Comparison of ENCODE assay signal across 1 cellular context in the genomic region with DNA sequence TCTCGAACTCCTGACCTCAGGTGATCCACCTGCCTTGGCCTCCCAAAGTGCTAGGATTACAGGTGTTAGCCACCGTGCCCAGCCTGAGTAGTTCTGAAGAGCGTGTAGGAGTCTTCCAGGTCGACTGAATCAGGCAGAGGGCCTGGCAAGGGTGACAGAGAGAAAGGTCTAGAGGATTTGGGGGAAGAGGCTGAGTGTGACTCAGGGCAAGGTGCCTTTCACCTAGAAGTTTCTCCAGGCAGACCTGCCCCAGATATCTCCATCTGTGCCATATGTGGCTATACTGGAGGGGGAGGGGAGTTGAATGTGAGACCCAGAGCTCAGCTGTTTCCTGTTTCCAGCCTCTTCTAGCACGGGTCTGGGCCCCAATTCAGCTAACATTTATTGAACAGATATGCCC.
TF ChIP-seq lines count a peak whose summit lies in the region.

No MANE protein-coding gene starts in this region.

TF ChIP-seq in WTC11, 78 proteins besides CTCF, POLR2A, EP300 and RAD21 (continued from another document):
- TF ChIP-seq, protein P1, sequence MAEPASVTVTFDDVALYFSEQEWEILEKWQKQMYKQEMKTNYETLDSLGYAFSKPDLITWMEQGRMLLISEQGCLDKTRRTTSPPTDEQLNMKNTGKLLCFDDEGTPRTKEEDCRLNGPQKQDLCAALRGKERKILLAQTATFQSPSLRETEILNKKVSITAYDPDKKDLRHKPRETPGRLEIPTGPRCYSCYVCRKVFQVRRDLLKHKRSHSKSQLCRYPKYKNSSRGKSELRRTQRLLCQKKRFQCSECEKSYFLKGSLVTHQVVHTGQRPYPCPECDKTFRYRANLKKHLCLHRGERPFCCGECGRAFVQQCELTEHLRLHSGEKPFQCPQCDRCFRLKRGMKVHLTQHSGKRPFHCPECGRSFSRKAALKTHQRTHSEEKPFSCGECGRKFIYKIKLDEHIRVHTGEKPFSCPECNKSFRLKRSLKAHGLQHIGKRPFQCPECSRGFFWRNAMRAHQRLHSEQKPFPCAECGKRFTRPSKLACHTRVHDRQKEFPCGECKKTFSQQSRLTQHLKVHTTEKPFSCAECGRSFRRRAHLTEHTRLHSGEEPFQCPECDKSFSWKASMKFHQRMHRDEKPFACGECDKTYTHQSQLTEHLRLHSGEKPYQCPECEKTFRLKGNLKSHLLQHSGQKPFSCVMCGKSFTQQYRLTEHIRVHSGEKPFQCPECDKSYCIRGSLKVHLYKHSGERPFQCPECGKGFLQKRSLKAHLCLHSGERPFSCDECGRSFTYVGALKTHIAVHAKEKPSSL (CRISPR knock-in tag; conservative IDR thresholded peaks at IDR 0.05) = no peak
- TF ChIP-seq, protein P2, sequence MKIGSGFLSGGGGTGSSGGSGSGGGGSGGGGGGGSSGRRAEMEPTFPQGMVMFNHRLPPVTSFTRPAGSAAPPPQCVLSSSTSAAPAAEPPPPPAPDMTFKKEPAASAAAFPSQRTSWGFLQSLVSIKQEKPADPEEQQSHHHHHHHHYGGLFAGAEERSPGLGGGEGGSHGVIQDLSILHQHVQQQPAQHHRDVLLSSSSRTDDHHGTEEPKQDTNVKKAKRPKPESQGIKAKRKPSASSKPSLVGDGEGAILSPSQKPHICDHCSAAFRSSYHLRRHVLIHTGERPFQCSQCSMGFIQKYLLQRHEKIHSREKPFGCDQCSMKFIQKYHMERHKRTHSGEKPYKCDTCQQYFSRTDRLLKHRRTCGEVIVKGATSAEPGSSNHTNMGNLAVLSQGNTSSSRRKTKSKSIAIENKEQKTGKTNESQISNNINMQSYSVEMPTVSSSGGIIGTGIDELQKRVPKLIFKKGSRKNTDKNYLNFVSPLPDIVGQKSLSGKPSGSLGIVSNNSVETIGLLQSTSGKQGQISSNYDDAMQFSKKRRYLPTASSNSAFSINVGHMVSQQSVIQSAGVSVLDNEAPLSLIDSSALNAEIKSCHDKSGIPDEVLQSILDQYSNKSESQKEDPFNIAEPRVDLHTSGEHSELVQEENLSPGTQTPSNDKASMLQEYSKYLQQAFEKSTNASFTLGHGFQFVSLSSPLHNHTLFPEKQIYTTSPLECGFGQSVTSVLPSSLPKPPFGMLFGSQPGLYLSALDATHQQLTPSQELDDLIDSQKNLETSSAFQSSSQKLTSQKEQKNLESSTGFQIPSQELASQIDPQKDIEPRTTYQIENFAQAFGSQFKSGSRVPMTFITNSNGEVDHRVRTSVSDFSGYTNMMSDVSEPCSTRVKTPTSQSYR (CRISPR knock-in tag; IDR thresholded peaks at IDR 0.05) = no peak
- TF ChIP-seq SP1 (CRISPR knock-in tag; conservative IDR thresholded peaks at IDR 0.05) = no peak
- TF ChIP-seq, protein P3, sequence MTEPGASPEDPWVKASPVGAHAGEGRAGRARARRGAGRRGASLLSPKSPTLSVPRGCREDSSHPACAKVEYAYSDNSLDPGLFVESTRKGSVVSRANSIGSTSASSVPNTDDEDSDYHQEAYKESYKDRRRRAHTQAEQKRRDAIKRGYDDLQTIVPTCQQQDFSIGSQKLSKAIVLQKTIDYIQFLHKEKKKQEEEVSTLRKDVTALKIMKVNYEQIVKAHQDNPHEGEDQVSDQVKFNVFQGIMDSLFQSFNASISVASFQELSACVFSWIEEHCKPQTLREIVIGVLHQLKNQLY (CRISPR knock-in tag; IDR thresholded peaks at IDR 0.05) = no peak
- TF ChIP-seq SOX15 (CRISPR knock-in tag; IDR thresholded peaks at IDR 0.05) = no peak
- no peak for TF ChIP-seq FOXJ3 (CRISPR knock-in tag; IDR thresholded peaks at IDR 0.05; ENCODE audit: borderline replicate concordance)
- no peak for TF ChIP-seq JAZF1 (CRISPR knock-in tag; IDR thresholded peaks at IDR 0.05)
- TF ChIP-seq ZNF263 (CRISPR knock-in tag; IDR thresholded peaks at IDR 0.05; ENCODE audit: low read depth) = no peak
- TF ChIP-seq, protein P4, sequence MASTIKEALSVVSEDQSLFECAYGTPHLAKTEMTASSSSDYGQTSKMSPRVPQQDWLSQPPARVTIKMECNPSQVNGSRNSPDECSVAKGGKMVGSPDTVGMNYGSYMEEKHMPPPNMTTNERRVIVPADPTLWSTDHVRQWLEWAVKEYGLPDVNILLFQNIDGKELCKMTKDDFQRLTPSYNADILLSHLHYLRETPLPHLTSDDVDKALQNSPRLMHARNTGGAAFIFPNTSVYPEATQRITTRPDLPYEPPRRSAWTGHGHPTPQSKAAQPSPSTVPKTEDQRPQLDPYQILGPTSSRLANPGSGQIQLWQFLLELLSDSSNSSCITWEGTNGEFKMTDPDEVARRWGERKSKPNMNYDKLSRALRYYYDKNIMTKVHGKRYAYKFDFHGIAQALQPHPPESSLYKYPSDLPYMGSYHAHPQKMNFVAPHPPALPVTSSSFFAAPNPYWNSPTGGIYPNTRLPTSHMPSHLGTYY (CRISPR knock-in tag; IDR thresholded peaks at IDR 0.05) = no peak
- TF ChIP-seq ZNF671 (CRISPR knock-in tag; IDR thresholded peaks at IDR 0.05) = no peak
- TF ChIP-seq, protein P5, sequence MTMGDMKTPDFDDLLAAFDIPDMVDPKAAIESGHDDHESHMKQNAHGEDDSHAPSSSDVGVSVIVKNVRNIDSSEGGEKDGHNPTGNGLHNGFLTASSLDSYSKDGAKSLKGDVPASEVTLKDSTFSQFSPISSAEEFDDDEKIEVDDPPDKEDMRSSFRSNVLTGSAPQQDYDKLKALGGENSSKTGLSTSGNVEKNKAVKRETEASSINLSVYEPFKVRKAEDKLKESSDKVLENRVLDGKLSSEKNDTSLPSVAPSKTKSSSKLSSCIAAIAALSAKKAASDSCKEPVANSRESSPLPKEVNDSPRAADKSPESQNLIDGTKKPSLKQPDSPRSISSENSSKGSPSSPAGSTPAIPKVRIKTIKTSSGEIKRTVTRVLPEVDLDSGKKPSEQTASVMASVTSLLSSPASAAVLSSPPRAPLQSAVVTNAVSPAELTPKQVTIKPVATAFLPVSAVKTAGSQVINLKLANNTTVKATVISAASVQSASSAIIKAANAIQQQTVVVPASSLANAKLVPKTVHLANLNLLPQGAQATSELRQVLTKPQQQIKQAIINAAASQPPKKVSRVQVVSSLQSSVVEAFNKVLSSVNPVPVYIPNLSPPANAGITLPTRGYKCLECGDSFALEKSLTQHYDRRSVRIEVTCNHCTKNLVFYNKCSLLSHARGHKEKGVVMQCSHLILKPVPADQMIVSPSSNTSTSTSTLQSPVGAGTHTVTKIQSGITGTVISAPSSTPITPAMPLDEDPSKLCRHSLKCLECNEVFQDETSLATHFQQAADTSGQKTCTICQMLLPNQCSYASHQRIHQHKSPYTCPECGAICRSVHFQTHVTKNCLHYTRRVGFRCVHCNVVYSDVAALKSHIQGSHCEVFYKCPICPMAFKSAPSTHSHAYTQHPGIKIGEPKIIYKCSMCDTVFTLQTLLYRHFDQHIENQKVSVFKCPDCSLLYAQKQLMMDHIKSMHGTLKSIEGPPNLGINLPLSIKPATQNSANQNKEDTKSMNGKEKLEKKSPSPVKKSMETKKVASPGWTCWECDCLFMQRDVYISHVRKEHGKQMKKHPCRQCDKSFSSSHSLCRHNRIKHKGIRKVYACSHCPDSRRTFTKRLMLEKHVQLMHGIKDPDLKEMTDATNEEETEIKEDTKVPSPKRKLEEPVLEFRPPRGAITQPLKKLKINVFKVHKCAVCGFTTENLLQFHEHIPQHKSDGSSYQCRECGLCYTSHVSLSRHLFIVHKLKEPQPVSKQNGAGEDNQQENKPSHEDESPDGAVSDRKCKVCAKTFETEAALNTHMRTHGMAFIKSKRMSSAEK (CRISPR knock-in tag; IDR thresholded peaks at IDR 0.05; ENCODE audit: borderline replicate concordance) = no peak
- TF ChIP-seq MYBL2 (CRISPR knock-in tag; IDR thresholded peaks at IDR 0.05) = no peak
